ENCODE assay signal across 16 cellular contexts in genomic region chr6:87825865-87826264, GRCh38.
DNase-seq lines count a peak whose midpoint lies in the region; ATAC-seq, FAIRE-seq and TF ChIP-seq lines count a peak whose summit lies in the region.
"Had no signal": no experiment of that assay in that cellular context is flagged by ENCODE, and none has a peak within 500 bp of the region (broad histone marks: within the 10 kb centered on the region; RNA-seq: fewer than 3 reads in every experiment).

No MANE protein-coding gene starts in this region.

- H3K9ac ChIP-seq in K562 (ENCODE audit: insufficient read depth in 1 of 2, low read depth in 2 of 2, low read length in 2 of 2) (no peak overlapping the region), skeletal muscle tissue (ENCODE audit: low read depth in 1 of 3, low read length in 3 of 3) (no peak overlapping the region)
- H3K9ac ChIP-seq: GM23248 had no signal

- peak; percentile 72 for ATAC-seq in HG03159 (IDR thresholded peaks at IDR 0.05; ENCODE audit: unreplicated experiment)
- ATAC-seq in K562, result no peak
- no peak for ATAC-seq in HG02973 (IDR thresholded peaks at IDR 0.05; ENCODE audit: unreplicated experiment)

- H3K4me1 ChIP-seq in K562 (replicated peaks in 1 of 2; ENCODE audit: control insufficient read depth in 2 of 2, insufficient read depth in 2 of 2, low read length in 2 of 2), result no peaks in the 10 kb centered on the region
- peaks cover 0 to 4% (median 0%) of the 10 kb centered on the region in 3 donors for H3K4me1 ChIP-seq in skeletal muscle tissue (ENCODE audit: control insufficient read depth in 3 of 3, insufficient read depth in 3 of 3, low read length in 3 of 3)

- no peak for TF ChIP-seq CTCF in K562 (IDR thresholded peaks at IDR 0.05 in 2 of 3, conservative IDR thresholded peaks at IDR 0.05 in 1 of 3; ENCODE audit: insufficient read depth in 2 of 3, low read depth in 1 of 3, low read length in 3 of 3)

- no TSS peak for BruUV-seq in K562 (replicated peaks; lab: Mats Ljungman, UMichigan)

- TF ChIP-seq EP300 in K562 (IDR thresholded peaks at IDR 0.05; ENCODE audit: low read length), result no peak

- in situ Hi-C loops in K562 (cut with MboI), result no loop called here

- POLR2A ChIA-PET in K562 (lab: Yijun Ruan, JAX), result no interaction called here

- H3K36me3 ChIP-seq in K562 (ENCODE audit: control insufficient read depth, insufficient read depth, low read length), result no peaks in the 10 kb centered on the region
- H3K36me3 ChIP-seq in skeletal muscle tissue (ENCODE audit: control insufficient read depth in 3 of 3, insufficient read depth in 3 of 3, low read length in 3 of 3), result no peaks in the 10 kb centered on the region
- H3K36me3 ChIP-seq: MG63, SJSA1 had no signal

- H3K4me2 ChIP-seq in K562 (ENCODE audit: insufficient read depth, low read length), result no peak overlapping the region

- H3K9me3 ChIP-seq in K562 (replicated peaks; ENCODE audit: control insufficient read depth, insufficient read depth, low read depth, low read length), result no peaks in the 10 kb centered on the region
- H3K9me3 ChIP-seq in skeletal muscle tissue (ENCODE audit: control insufficient read depth in 3 of 3, low read length in 3 of 3), result no peaks in the 10 kb centered on the region
- H3K9me3 ChIP-seq: MG63, SJSA1 had no signal

- DNase-seq in NOMO-1 treated with DMSO at 0.1 percent for 48 hours (lab: John Stamatoyannopoulos, UW; ENCODE audit: unreplicated experiment), result peak; percentile 36
- DNase-seq in NOMO-1 treated with dmso at 0.1 percent for 144 hours (lab: John Stamatoyannopoulos, UW; ENCODE audit: unreplicated experiment), result no peak
- no peak for DNase-seq in K562 (ENCODE audit: extremely low read depth in 1 of 4, low spot score in 3 of 4)
- DNase-seq in A172 (ENCODE audit: low spot score), result no peak
- no peak for DNase-seq in NCI-H1092 treated with DMSO at 0.1 percent for 48 hours (lab: John Stamatoyannopoulos, UW)
- DNase-seq: 8988T; activated CD4-positive, alpha-beta T cell treated with anti-CD3 and anti-CD28 coated beads for 1 hour; activated naive CD4-positive, alpha-beta T cell treated with Interleukin-2 at 50 U/mL for 16 hours; DND-41; GM23248; MG63; NCI-H510A had no signal

- intact Hi-C loops in K562 (cut with micrococcal nuclease), result no loop called here

- no peak for FAIRE-seq in K562 (lab: Jason Lieb, UNC)

- no peak for TF ChIP-seq POLR2A in K562 (conservative IDR thresholded peaks at IDR 0.05)

- H3K27me3 ChIP-seq in K562 (ENCODE audit: control insufficient read depth in 2 of 2, insufficient read depth in 2 of 2, low read length in 2 of 2) (peaks cover 12 to 14% of the 10 kb centered on the region in 2 experiments; a peak in 3 of 5 replicates), skeletal muscle tissue (ENCODE audit: control insufficient read depth in 3 of 3, insufficient read depth in 3 of 3, low read length in 3 of 3) (no peaks in the 10 kb centered on the region)
- H3K27me3 ChIP-seq: MG63, SJSA1 had no signal

- no peak overlapping the region for H2AFZ ChIP-seq in K562 (ENCODE audit: low read depth, low read length)
- H2AFZ ChIP-seq: GM23248 had no signal

- no peaks in the 10 kb centered on the region for H3K9me1 ChIP-seq in K562 (ENCODE audit: control insufficient read depth, insufficient read depth, low read length)

- WGBS in K562 (ENCODE audit: insufficient coverage, low coverage, missing lambda C conversion rate), result 0% methylated on average over 2 of the region's 2 CpGs

- H3K79me2 ChIP-seq in K562 (ENCODE audit: control insufficient read depth, insufficient read depth, low read length), result no peaks in the 10 kb centered on the region

- H3K27ac ChIP-seq in K562 (ENCODE audit: extremely low read depth, low read depth, low read length), result no peak overlapping the region
- H3K27ac ChIP-seq in skeletal muscle tissue (ENCODE audit: low read depth, low read length), result peak overlapping the region; percentile 20
- H3K27ac ChIP-seq: GM23248, SJSA1 had no signal

- no peak overlapping the region for H3K4me3 ChIP-seq in K562
- no peak overlapping the region for H3K4me3 ChIP-seq in skeletal muscle tissue (ENCODE audit: low read length in 3 of 3)
- H3K4me3 ChIP-seq: GM23248, MG63, SJSA1 had no signal

- CTCF ChIA-PET in K562 (lab: Yijun Ruan, JAX; ENCODE audit: low intra/inter-chr PET ratio), result no interaction called here

- no peaks in the 10 kb centered on the region for H4K20me1 ChIP-seq in K562 (replicated peaks; ENCODE audit: control insufficient read depth, insufficient read depth, low read length)

- TF ChIP-seq RAD21 in K562 (CRISPR knock-in tag; conservative IDR thresholded peaks at IDR 0.05 in 1 of 2, IDR thresholded peaks at IDR 0.05 in 1 of 2), result no peak

TF ChIP-seq in K562, 482 proteins besides CTCF, POLR2A, EP300 and RAD21:
- TF ChIP-seq ZNF561 (CRISPR knock-in tag; conservative IDR thresholded peaks at IDR 0.05), result no peak
- no peak for TF ChIP-seq IFI16 (CRISPR knock-in tag; IDR thresholded peaks at IDR 0.05)
- no peak for TF ChIP-seq L3MBTL2 (IDR thresholded peaks at IDR 0.05)
- no peak for TF ChIP-seq RBM39 (optimal IDR thresholded peaks at IDR 0.05; ENCODE audit: low read depth, low read length)
- no peak for TF ChIP-seq KDM5B (IDR thresholded peaks at IDR 0.05; ENCODE audit: insufficient replicate concordance, low read depth, low read length)
- TF ChIP-seq RFX1 (IDR thresholded peaks at IDR 0.05), result peak; percentile 27; the same call in 1 of the 2 replicates
